In genomic region chr3:156246939-156247725, GRCh38 we compare ENCODE assay signal across 24 cellular contexts.
DNase-seq lines count a peak whose midpoint lies in the region; ATAC-seq and TF ChIP-seq lines count a peak whose summit lies in the region.
"Had no signal": no experiment of that assay in that cellular context is flagged by ENCODE, and none has a peak within 500 bp of the region (broad histone marks: within the 10 kb centered on the region; RNA-seq: fewer than 3 reads in every experiment).

No MANE protein-coding gene starts in this region.

- no peaks in the 10 kb centered on the region for H3K4me1 Mint-ChIP-seq in CD4-positive, alpha-beta T cell (ENCODE audit: low read depth)
- peaks cover 5% of the 10 kb centered on the region for H3K4me1 Mint-ChIP-seq in glutamatergic neuron (ENCODE audit: low read depth, unreplicated experiment)
- H3K4me1 Mint-ChIP-seq: CD14-positive monocyte; memory B cell; stimulated activated effector memory CD8-positive, alpha-beta T cell treated with anti-CD3 and anti-CD28 coated beads, Interleukin-12 subunit alpha, Interleukin-12 subunit beta, amount 100 ng/mL, for 72 hours had no signal

- H3K4me3 ChIP-seq in cardiac fibroblast (replicated peaks in 1 of 2; ENCODE audit: low read depth in 2 of 2, low read length in 2 of 2): no peak overlapping the region
- H3K4me3 ChIP-seq: gastrocnemius medialis, SJCRH30 had no signal

- H3K27me3 ChIP-seq in CD4-positive, alpha-beta T cell (ENCODE audit: control insufficient read depth, insufficient read depth, low read length): peaks cover 20% of the 10 kb centered on the region
- H3K27me3 ChIP-seq: gastrocnemius medialis, neutrophil, SJCRH30 had no signal

- intact Hi-C loops in CD4-positive, alpha-beta T cell (cut with DNase I, micrococcal nuclease): no loop called here

- H3K27ac ChIP-seq in CD4-positive, alpha-beta T cell (ENCODE audit: low read depth, low read length): no peak overlapping the region
- H3K27ac ChIP-seq: gastrocnemius medialis, neutrophil, SJCRH30 had no signal

- H3K9me3 Mint-ChIP-seq in CD4-positive, alpha-beta T cell: no peaks in the 10 kb centered on the region
- peaks cover 2% of the 10 kb centered on the region for H3K9me3 Mint-ChIP-seq in glutamatergic neuron (ENCODE audit: unreplicated experiment)
- H3K9me3 Mint-ChIP-seq: memory B cell; stimulated activated effector memory CD8-positive, alpha-beta T cell treated with anti-CD3 and anti-CD28 coated beads, Interleukin-12 subunit alpha, Interleukin-12 subunit beta, amount 100 ng/mL, for 72 hours had no signal

- DNase-seq in HT1080 (ENCODE audit: low read depth) (peak; percentile 29), cardiac fibroblast (ENCODE audit: low read depth in 2 of 2) (peak; percentile 25 to 57), iris pigment epithelial cell (ENCODE audit: low read depth) (peak; percentile 10), superior temporal gyrus (ENCODE audit: extremely low spot score) (peak; percentile 38), glutamatergic neuron (no peak), AG20443 (ENCODE audit: low spot score) (no peak)
- DNase-seq in CD4-positive, alpha-beta T cell: no peak
- DNase-seq: activated CD4-positive, CD25-positive, alpha-beta regulatory T cell treated with anti-CD3 and anti-CD28 coated beads, Interleukin-2, amount 50 U/mL, for 72 hours; activated CD8-positive, alpha-beta T cell treated with anti-CD3 and anti-CD28 coated beads, Interleukin-2, amount 10 ng/mL, durations not matched to agents 7 days and 5 days; activated gamma-delta T cell; activated T-cell treated with anti-CD3 and anti-CD28 coated beads for 4 hours; effector CD4-positive, alpha-beta T cell; erythroblast; gastrocnemius medialis; KG1; NCI-H524 treated with DMSO at 0.1 percent for 48 hours; NK-92 treated with Interleukin-12 subunit alpha and Interleukin-12 subunit beta, amount 100 ng/mL, for 24 hours; SJCRH30; substantia nigra had no signal

- peaks cover 27% of the 10 kb centered on the region for H3K27me3 Mint-ChIP-seq in CD4-positive, alpha-beta T cell
- no peaks in the 10 kb centered on the region for H3K27me3 Mint-ChIP-seq in glutamatergic neuron (ENCODE audit: unreplicated experiment)

- H3K36me3 Mint-ChIP-seq in CD4-positive, alpha-beta T cell (ENCODE audit: low read depth): no peaks in the 10 kb centered on the region
- no peaks in the 10 kb centered on the region for H3K36me3 Mint-ChIP-seq in glutamatergic neuron (ENCODE audit: unreplicated experiment)
- H3K36me3 Mint-ChIP-seq: CD14-positive monocyte; memory B cell; stimulated activated effector memory CD8-positive, alpha-beta T cell treated with anti-CD3 and anti-CD28 coated beads, Interleukin-12 subunit alpha, Interleukin-12 subunit beta, amount 100 ng/mL, for 72 hours had no signal

- H3K27ac Mint-ChIP-seq in CD4-positive, alpha-beta T cell: no peak overlapping the region
- no peak overlapping the region for H3K27ac Mint-ChIP-seq in glutamatergic neuron (ENCODE audit: unreplicated experiment)
- H3K27ac Mint-ChIP-seq: activated CD8-positive, alpha-beta T cell treated with anti-CD3 and anti-CD28 coated beads, Interleukin-2, amount 10 ng/mL, durations not matched to agents 7 days and 5 days; CD14-positive monocyte; memory B cell; stimulated activated effector memory CD8-positive, alpha-beta T cell treated with anti-CD3 and anti-CD28 coated beads, Interleukin-12 subunit alpha, Interleukin-12 subunit beta, amount 100 ng/mL, for 72 hours had no signal

- H3K4me3 Mint-ChIP-seq in CD4-positive, alpha-beta T cell: no peak overlapping the region
- no peak overlapping the region for H3K4me3 Mint-ChIP-seq in glutamatergic neuron (ENCODE audit: unreplicated experiment)
- H3K4me3 Mint-ChIP-seq: activated CD8-positive, alpha-beta T cell treated with anti-CD3 and anti-CD28 coated beads, Interleukin-2, amount 10 ng/mL, durations not matched to agents 7 days and 5 days; CD14-positive monocyte; memory B cell; stimulated activated effector memory CD8-positive, alpha-beta T cell treated with anti-CD3 and anti-CD28 coated beads, Interleukin-12 subunit alpha, Interleukin-12 subunit beta, amount 100 ng/mL, for 72 hours had no signal

- POLR2A ChIA-PET in CD4-positive, alpha-beta T cell (lab: Charles Lee): no interaction called here

- no peaks in the 10 kb centered on the region for H3K9me3 ChIP-seq in CD4-positive, alpha-beta T cell (ENCODE audit: control insufficient read depth, low read length)
- H3K9me3 ChIP-seq: gastrocnemius medialis, neutrophil, SJCRH30 had no signal

- CTCF ChIA-PET in CD4-positive, alpha-beta T cell (lab: Charles Lee): no interaction called here

- TF ChIP-seq CTCF in cardiac fibroblast (IDR thresholded peaks at IDR 0.05; ENCODE audit: low read depth, low read length) (no peak), glutamatergic neuron (IDR thresholded peaks at IDR 0.05; ENCODE audit: partially characterized antibody, unreplicated experiment) (no peak)
- no peak for TF ChIP-seq CTCF in CD4-positive, alpha-beta T cell (IDR thresholded peaks at IDR 0.05)

- ATAC-seq in CD4-positive, alpha-beta T cell (ENCODE audit: poor library complexity): no peak
- ATAC-seq: activated CD8-positive, alpha-beta T cell treated with anti-CD3 and anti-CD28 coated beads, Interleukin-2, amount 10 ng/mL, durations not matched to agents 7 days and 5 days; gastrocnemius medialis; Panc1; stimulated activated effector memory CD8-positive, alpha-beta T cell treated with anti-CD3 and anti-CD28 coated beads, Interleukin-12 subunit alpha, Interleukin-12 subunit beta, amount 100 ng/mL, for 72 hours had no signal

Comparison
In these comparisons a context has a peak if more than half of its experiments do, and no peak if none do; other contexts are left out.
1. DNase-seq: peak in HT1080 (single experiment), cardiac fibroblast (2 of 2), iris pigment epithelial cell (single experiment) and superior temporal gyrus (single experiment); none in CD4-positive, alpha-beta T cell (0 of 10), glutamatergic neuron (single experiment) and AG20443 (single experiment).